In genomic region chr3:138395865-138396751, GRCh38 we compare ENCODE assay signal across 25 cellular contexts. TPM values are rescaled to one million over a fixed set of nuclear protein-coding genes. Genes with fewer than 3 reads are reported as not detected.
DNase-seq lines count a peak whose midpoint lies in the region; ATAC-seq and TF ChIP-seq lines count a peak whose summit lies in the region.
"Had no signal": no experiment of that assay in that cellular context is flagged by ENCODE, and none has a peak within 500 bp of the region (broad histone marks: within the 10 kb centered on the region; RNA-seq: fewer than 3 reads in every experiment).

No MANE protein-coding gene starts in this region.

- no peak for TF ChIP-seq CTCF in GM23338 (conservative IDR thresholded peaks at IDR 0.05; ENCODE audit: low read depth in 2 of 2)
- no peak for TF ChIP-seq CTCF in CD4-positive, alpha-beta T cell (IDR thresholded peaks at IDR 0.05)

- WGBS in right cardiac atrium, result 85% methylated on average over 12 of the region's 12 CpGs

- no peaks in the 10 kb centered on the region for H3K36me3 ChIP-seq in GM23338 (ENCODE audit: insufficient read depth)
- H3K36me3 ChIP-seq: uterus had no signal

- CTCF ChIA-PET in CD4-positive, alpha-beta T cell (lab: Charles Lee), result no interaction called here

- H3K27me3 ChIP-seq in GM23338 (ENCODE audit: insufficient read depth) (no peaks in the 10 kb centered on the region), right cardiac atrium (ENCODE audit: control insufficient read depth, insufficient read depth) (no peaks in the 10 kb centered on the region)
- no peaks in the 10 kb centered on the region for H3K27me3 ChIP-seq in CD4-positive, alpha-beta T cell (ENCODE audit: control insufficient read depth, insufficient read depth, low read length)
- H3K27me3 ChIP-seq: body of pancreas, uterus had no signal

- ATAC-seq in GM23338, result peak; percentile 64
- peak; percentile 50 to 54 for ATAC-seq in right cardiac atrium
- peak; percentile 20 for ATAC-seq in stimulated activated effector memory CD8-positive, alpha-beta T cell treated with anti-CD3 and anti-CD28 coated beads, Interleukin-12 subunit alpha, Interleukin-12 subunit beta, amount 100 ng/mL, for 72 hours
- no peak for ATAC-seq in CD4-positive, alpha-beta T cell (ENCODE audit: poor library complexity)
- no peak for ATAC-seq in HG02870 (IDR thresholded peaks at IDR 0.05; ENCODE audit: unreplicated experiment)
- ATAC-seq: activated CD8-positive, alpha-beta T cell treated with anti-CD3 and anti-CD28 coated beads, Interleukin-2, amount 10 ng/mL, durations not matched to agents 7 days and 5 days; body of pancreas had no signal

- no peak overlapping the region; the same call in 1 of the 2 replicates for H3K27ac Mint-ChIP-seq in GM23338
- H3K27ac Mint-ChIP-seq in stimulated activated effector memory CD8-positive, alpha-beta T cell treated with anti-CD3 and anti-CD28 coated beads, Interleukin-12 subunit alpha, Interleukin-12 subunit beta, amount 100 ng/mL, for 72 hours, result no peak overlapping the region
- no peak overlapping the region for H3K27ac Mint-ChIP-seq in CD4-positive, alpha-beta T cell
- H3K27ac Mint-ChIP-seq: activated CD8-positive, alpha-beta T cell treated with anti-CD3 and anti-CD28 coated beads, Interleukin-2, amount 10 ng/mL, durations not matched to agents 7 days and 5 days; activated naive CD4-positive, alpha-beta T cell treated with anti-CD3 and anti-CD28 coated beads, Interleukin-2, amount 10 ng/mL, durations not matched to agents 7 days and 5 days; CD8-positive, alpha-beta memory T cell; naive B cell had no signal

- no peaks in the 10 kb centered on the region for H3F3A ChIP-seq in GM23338 (replicated peaks; ENCODE audit: low read depth)

- DNase-seq in GM23338 (ENCODE audit: low spot score) (no peak), globus pallidus (ENCODE audit: low spot score) (peak; percentile 25), right cardiac atrium (no peak), NCI-H1417 (lab: John Stamatoyannopoulos, UW) (no peak)
- no peak for DNase-seq in stimulated activated effector memory CD8-positive, alpha-beta T cell treated with anti-CD3 and anti-CD28 coated beads, Interleukin-12 subunit alpha, Interleukin-12 subunit beta, amount 100 ng/mL, for 72 hours (ENCODE audit: low spot score in 2 of 2)
- DNase-seq in CD4-positive, alpha-beta T cell, result no peak
- DNase-seq in stimulated activated CD4-positive, alpha-beta T cell treated with anti-CD3 and anti-CD28 coated beads, Interleukin-12 subunit alpha, Interleukin-12 subunit beta, amount 100 ng/mL, for 4 hours, result no peak
- DNase-seq: activated CD4-positive, CD25-positive, alpha-beta regulatory T cell treated with anti-CD3 and anti-CD28 coated beads, Interleukin-2, amount 50 U/mL, for 72 hours; activated CD8-positive, alpha-beta T cell treated with anti-CD3 and anti-CD28 coated beads, Interleukin-2, amount 10 ng/mL, durations not matched to agents 7 days and 5 days; activated naive CD4-positive, alpha-beta T cell treated with anti-CD3 and anti-CD28 coated beads, Interleukin-2, amount 10 ng/mL, durations not matched to agents 7 days and 5 days; AML-193; body of pancreas; CD8-positive, alpha-beta memory T cell; DMS53; naive B cell; NCI-H146; NCI-H345; PC-9; SHP77 treated with DMSO at 0.1 percent for 48 hours; stimulated activated naive CD4-positive, alpha-beta T cell treated with Interleukin-2 at 50 U/mL for 16 hours; uterus had no signal

- H3K9me3 ChIP-seq in right cardiac atrium (ENCODE audit: control insufficient read depth, low read length), result no peaks in the 10 kb centered on the region
- no peaks in the 10 kb centered on the region for H3K9me3 ChIP-seq in CD4-positive, alpha-beta T cell (ENCODE audit: control insufficient read depth, low read length)
- H3K9me3 ChIP-seq: body of pancreas, uterus had no signal

- no peak overlapping the region for H2AFZ ChIP-seq in GM23338
- H2AFZ ChIP-seq: PC-9 had no signal

- H3K36me3 Mint-ChIP-seq in GM23338 (ENCODE audit: low read depth), result no peaks in the 10 kb centered on the region
- no peaks in the 10 kb centered on the region for H3K36me3 Mint-ChIP-seq in stimulated activated effector memory CD8-positive, alpha-beta T cell treated with anti-CD3 and anti-CD28 coated beads, Interleukin-12 subunit alpha, Interleukin-12 subunit beta, amount 100 ng/mL, for 72 hours
- H3K36me3 Mint-ChIP-seq in CD4-positive, alpha-beta T cell (ENCODE audit: low read depth), result no peaks in the 10 kb centered on the region
- H3K36me3 Mint-ChIP-seq: activated naive CD4-positive, alpha-beta T cell treated with anti-CD3 and anti-CD28 coated beads, Interleukin-2, amount 10 ng/mL, durations not matched to agents 7 days and 5 days; CD8-positive, alpha-beta memory T cell; naive B cell had no signal

- peaks cover 19% of the 10 kb centered on the region for H3K4me1 Mint-ChIP-seq in GM23338
- no peaks in the 10 kb centered on the region for H3K4me1 Mint-ChIP-seq in stimulated activated effector memory CD8-positive, alpha-beta T cell treated with anti-CD3 and anti-CD28 coated beads, Interleukin-12 subunit alpha, Interleukin-12 subunit beta, amount 100 ng/mL, for 72 hours
- H3K4me1 Mint-ChIP-seq in CD4-positive, alpha-beta T cell (ENCODE audit: low read depth), result no peaks in the 10 kb centered on the region
- H3K4me1 Mint-ChIP-seq: activated naive CD4-positive, alpha-beta T cell treated with anti-CD3 and anti-CD28 coated beads, Interleukin-2, amount 10 ng/mL, durations not matched to agents 7 days and 5 days; CD8-positive, alpha-beta memory T cell; naive B cell had no signal

- H3K4me3 ChIP-seq in GM23338 (no peak overlapping the region), right cardiac atrium (ENCODE audit: low read length) (no peak overlapping the region)
- H3K4me3 ChIP-seq: body of pancreas, PC-9, uterus had no signal

- POLR2A ChIA-PET in CD4-positive, alpha-beta T cell (lab: Charles Lee), result no interaction called here

- H3K4me3 Mint-ChIP-seq in GM23338, result no peak overlapping the region
- no peak overlapping the region for H3K4me3 Mint-ChIP-seq in stimulated activated effector memory CD8-positive, alpha-beta T cell treated with anti-CD3 and anti-CD28 coated beads, Interleukin-12 subunit alpha, Interleukin-12 subunit beta, amount 100 ng/mL, for 72 hours
- no peak overlapping the region for H3K4me3 Mint-ChIP-seq in CD4-positive, alpha-beta T cell
- H3K4me3 Mint-ChIP-seq: activated CD8-positive, alpha-beta T cell treated with anti-CD3 and anti-CD28 coated beads, Interleukin-2, amount 10 ng/mL, durations not matched to agents 7 days and 5 days; activated naive CD4-positive, alpha-beta T cell treated with anti-CD3 and anti-CD28 coated beads, Interleukin-2, amount 10 ng/mL, durations not matched to agents 7 days and 5 days; CD8-positive, alpha-beta memory T cell; mesothelial cell of epicardium; naive B cell had no signal

- H3K27me3 Mint-ChIP-seq in GM23338 (ENCODE audit: insufficient read depth, low read depth, poor library complexity), result peaks cover 8% of the 10 kb centered on the region
- no peaks in the 10 kb centered on the region for H3K27me3 Mint-ChIP-seq in CD4-positive, alpha-beta T cell

- H3K27ac ChIP-seq in GM23338 (ENCODE audit: low read depth) (no peak overlapping the region), right cardiac atrium (ENCODE audit: low read length) (peak overlapping the region; percentile 21)
- no peak overlapping the region for H3K27ac ChIP-seq in CD4-positive, alpha-beta T cell (ENCODE audit: low read depth, low read length)
- H3K27ac ChIP-seq: body of pancreas, PC-9, uterus had no signal

- H3K4me2 ChIP-seq in GM23338, result no peak overlapping the region
- H3K4me2 ChIP-seq: PC-9 had no signal

- H3K9me3 Mint-ChIP-seq in GM23338, result no peaks in the 10 kb centered on the region; the same call in 2 of the 3 replicates
- H3K9me3 Mint-ChIP-seq in stimulated activated effector memory CD8-positive, alpha-beta T cell treated with anti-CD3 and anti-CD28 coated beads, Interleukin-12 subunit alpha, Interleukin-12 subunit beta, amount 100 ng/mL, for 72 hours, result no peaks in the 10 kb centered on the region
- H3K9me3 Mint-ChIP-seq in CD4-positive, alpha-beta T cell, result no peaks in the 10 kb centered on the region
- H3K9me3 Mint-ChIP-seq: activated naive CD4-positive, alpha-beta T cell treated with anti-CD3 and anti-CD28 coated beads, Interleukin-2, amount 10 ng/mL, durations not matched to agents 7 days and 5 days; CD8-positive, alpha-beta memory T cell; mesothelial cell of epicardium; naive B cell had no signal

- H3K79me2 ChIP-seq in GM23338 (replicated peaks; ENCODE audit: insufficient read depth), result no peaks in the 10 kb centered on the region

- intact Hi-C loops in right cardiac atrium (cut with DNase I), result no loop called here
- intact Hi-C loops in CD4-positive, alpha-beta T cell (cut with DNase I, micrococcal nuclease), result loop anchor here in 1 of 2 experiments (5.0 kb wide), 1 partner anchor 214 kb away; no protein-coding TSS in a partner anchor

- H3K4me1 ChIP-seq in GM23338 (ENCODE audit: insufficient read depth) (0 out of 2 replicates have a peak, but pooled peaks cover 3% of the 10 kb centered on the region), right cardiac atrium (ENCODE audit: control insufficient read depth, insufficient read depth, low read length) (peaks cover 20% of the 10 kb centered on the region)
- H3K4me1 ChIP-seq: uterus had no signal

- H3K9me2 ChIP-seq in GM23338 (ENCODE audit: insufficient read depth), result no peaks in the 10 kb centered on the region

- H4K20me1 ChIP-seq in GM23338 (replicated peaks; ENCODE audit: insufficient read depth), result no peaks in the 10 kb centered on the region

TF ChIP-seq in GM23338, 12 proteins besides CTCF, POLR2A, EP300 and RAD21 (continues in another document):
- TF ChIP-seq POLR2AphosphoS5 (IDR thresholded peaks at IDR 0.05; ENCODE audit: low read depth) (no peak), NANOG (IDR thresholded peaks at IDR 0.05; ENCODE audit: borderline replicate concordance) (no peak), EZH2phosphoT487 (IDR thresholded peaks at IDR 0.05; ENCODE audit: unreplicated experiment) (no peak), ZNF331 (CRISPR knock-in tag; IDR thresholded peaks at IDR 0.05; ENCODE audit: low read depth) (no peak), ZNF114 (CRISPR knock-in tag; IDR thresholded peaks at IDR 0.05) (no peak)

RNA-seq across cellular contexts. Expression of gene ESYT3, which starts 38.3 kb away (rescaled TPM):
- total RNA-seq in GM23338 (2014; rRNA removed; shearing (Covaris generic)), result 7.4 and 8.2 TPM in 2 replicates
- polyA plus RNA-seq in GM23338 (2016; fragmentation: Nextera tagmentation; extraction: Ambion mirVana) (3.5 TPM in 2 replicates), right cardiac atrium (0.66 TPM)
- 1 to 10 TPM; 1.2 to 2.4 (median 1.6) TPM for total RNA-seq in right cardiac atrium
- under 1 TPM in 1 of 2 experiments, not detected in 1; 0.22 TPM for total RNA-seq in CD4-positive, alpha-beta T cell
- total RNA-seq: pulmonary artery endothelial cell had no signal
- polyA plus RNA-seq: CD8-positive, alpha-beta memory T cell had no signal

RNA-seq across cellular contexts. Expression of gene MRAS, which starts 47.7 kb away (rescaled TPM):
- total RNA-seq in GM23338 (2014; rRNA removed; shearing (Covaris generic)), result 7.5 and 9.1 TPM in 2 replicates
- polyA plus RNA-seq in GM23338 (2016; fragmentation: Nextera tagmentation; extraction: Ambion mirVana) (10.0 and 10.2 TPM in 2 replicates), right cardiac atrium (184 TPM)
- 100 to 1,000 TPM; 244 to 374 (median 303) TPM for total RNA-seq in right cardiac atrium
- total RNA-seq in CD4-positive, alpha-beta T cell, result under 1 TPM; 0.45 to 0.47 TPM
- total RNA-seq: activated CD8-positive, alpha-beta T cell treated with anti-CD3 and anti-CD28 coated beads, Interleukin-2, amount 10 ng/mL, durations not matched to agents 7 days and 5 days; T-helper 2 cell treated with Interferon-gamma antibody and Interleukin-4, amounts not matched to agents 100 ng/mL and 5 ng/mL, for 36 hours had no signal

Comparison
In these comparisons a context has a peak if more than half of its experiments do, and no peak if none do; other contexts are left out.
1. ATAC-seq: peak in GM23338 (single experiment), right cardiac atrium (2 of 2) and stimulated activated effector memory CD8-positive, alpha-beta T cell treated with anti-CD3 and anti-CD28 coated beads, Interleukin-12 subunit alpha, Interleukin-12 subunit beta, amount 100 ng/mL, for 72 hours (single experiment); none in CD4-positive, alpha-beta T cell (single experiment) and HG02870 (single experiment).
2. RNA of gene MRAS, which starts 47.7 kb away (total RNA-seq): 244 to 374 TPM in right cardiac atrium; 7.5 to 9.1 TPM in GM23338 and 0.45 to 0.47 TPM in CD4-positive, alpha-beta T cell; every median in the first group is over 10 times any median in the second.